18 cellular contexts compared by ENCODE assay signal in the genomic region with DNA sequence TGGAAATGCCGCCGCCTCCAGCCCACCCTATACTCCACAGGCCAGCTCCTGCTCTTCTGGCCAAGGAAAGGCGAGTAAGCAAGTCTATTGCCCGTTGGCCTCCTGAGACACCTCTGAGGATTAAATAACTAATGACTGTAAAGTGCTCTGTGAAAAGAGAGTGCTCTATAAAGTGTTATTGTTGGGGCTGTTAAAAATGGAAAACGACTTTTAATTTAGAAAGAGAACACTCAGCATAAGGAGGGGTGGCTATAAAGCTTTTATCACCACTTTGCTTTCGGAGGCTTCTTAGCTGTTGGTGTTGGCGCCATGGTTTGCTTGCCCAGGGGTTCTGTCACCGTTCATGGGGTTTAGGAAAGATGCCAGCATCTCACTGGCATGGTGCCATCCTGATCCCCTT.
A peak's percentile ranks its signal among the peaks of the same experiment; 100 is the strongest.
DNase-seq lines count a peak whose midpoint lies in the region; ATAC-seq and TF ChIP-seq lines count a peak whose summit lies in the region.
"Had no signal": no experiment of that assay in that cellular context is flagged by ENCODE, and none has a peak within 500 bp of the region (broad histone marks: within the 10 kb centered on the region; RNA-seq: fewer than 3 reads in every experiment).

No MANE protein-coding gene starts in this region.

- TF ChIP-seq CTCF in body of pancreas (IDR thresholded peaks at IDR 0.05) (no peak), mammary epithelial cell (conservative IDR thresholded peaks at IDR 0.05 in 1 of 2, IDR thresholded peaks at IDR 0.05 in 1 of 2; ENCODE audit: extremely low read depth in 1 of 2, insufficient read depth in 1 of 2, low read depth in 1 of 2, low read length in 2 of 2) (no peak)

- H3K27ac ChIP-seq in body of pancreas (no peak overlapping the region), mammary epithelial cell (ENCODE audit: insufficient read depth, low read depth, low read length) (no peak overlapping the region)

- H3K79me2 ChIP-seq in mammary epithelial cell (ENCODE audit: insufficient read depth, low read length) = no peaks in the 10 kb centered on the region

- no peaks in the 10 kb centered on the region for H4K20me1 ChIP-seq in mammary epithelial cell (ENCODE audit: insufficient read depth, low read length)

- H3K4me1 ChIP-seq in body of pancreas = no peaks in the 10 kb centered on the region
- no peaks in the 10 kb centered on the region for H3K4me1 ChIP-seq in mammary epithelial cell (ENCODE audit: insufficient read depth, low read length)
- H3K4me1 ChIP-seq: HAP-1 had no signal

- H3K4me3 ChIP-seq in body of pancreas = no peak overlapping the region
- no peak overlapping the region for H3K4me3 ChIP-seq in mammary epithelial cell (replicated peaks in 1 of 3; ENCODE audit: insufficient read depth in 1 of 3, low read depth in 2 of 3, low read length in 3 of 3)
- H3K4me3 ChIP-seq: HAP-1 had no signal

- intact Hi-C loops in body of pancreas (cut with DNase I) (no loop called here), mammary epithelial cell (cut with micrococcal nuclease) (no loop called here)

- dilution Hi-C loops in mammary epithelial cell (cut with HindIII; ENCODE audit: low sequenced_read_pairs) = loop anchor here (5.0 kb wide), 1 partner anchor 39 kb away; no protein-coding TSS in a partner anchor

- H3K9me3 ChIP-seq in body of pancreas (no peaks in the 10 kb centered on the region), mammary epithelial cell (replicated peaks; ENCODE audit: insufficient read depth, low read length) (no peaks in the 10 kb centered on the region)
- H3K9me3 ChIP-seq: HAP-1 had no signal

- WGBS in body of pancreas, 2 donors = 84 to 87% methylated on average over 8 of the region's 8 CpGs
- 59% methylated on average over 8 of the region's 8 CpGs for WGBS in mammary epithelial cell (ENCODE audit: low coverage, missing lambda C conversion rate)

- no peak for ATAC-seq in body of pancreas
- ATAC-seq: SK-N-SH treated with all-trans-retinoic acid at 6 μM for 48 hours, T-cell had no signal

- TF ChIP-seq POLR2A in body of pancreas (IDR thresholded peaks at IDR 0.05) = no peak

- CTCF ChIA-PET in HEK293T (lab: Yijun Ruan, JAX) = no interaction called here
- CTCF ChIA-PET in mammary epithelial cell (lab: Charles Lee; ENCODE audit: low non-redundant PET) = no interaction called here

- DNase-seq in DMS153 (lab: John Stamatoyannopoulos, UW) (peak; percentile 66), HEK293T (ENCODE audit: extremely low spot score) (peak; percentile 20), NCI-H187 (lab: John Stamatoyannopoulos, UW) (peak; percentile 25 to 47), NCI-H345 treated with DMSO at 0.1 percent for 48 hours (lab: John Stamatoyannopoulos, UW; ENCODE audit: unreplicated experiment) (peak; percentile 9), GF-D8 (lab: John Stamatoyannopoulos, UW) (no peak), body of pancreas (no peak), mammary epithelial cell (no peak)
- DNase-seq: Calu3; CD4-positive, alpha-beta T cell; Karpas-422; NCI-H2081 treated with DMSO at 0.1 percent for 48 hours; NCI-H446; NCI-H774; SHP77; T-cell; T-helper 9 cell had no signal

- H3K27me3 ChIP-seq in body of pancreas (no peaks in the 10 kb centered on the region), mammary epithelial cell (ENCODE audit: insufficient read depth, low read length) (no peaks in the 10 kb centered on the region)

- no TSS peak for BruUV-seq in mammary epithelial cell (replicated peaks; lab: Mats Ljungman, UMichigan)

- H3K36me3 ChIP-seq in body of pancreas (replicated peaks in 1 of 2; ENCODE audit: insufficient read depth in 1 of 2, low read depth in 2 of 2) (no peaks in the 10 kb centered on the region), mammary epithelial cell (ENCODE audit: insufficient read depth, low read length) (no peaks in the 10 kb centered on the region)
- H3K36me3 ChIP-seq: HAP-1 had no signal

- no peak overlapping the region for H3K9ac ChIP-seq in mammary epithelial cell (ENCODE audit: insufficient read depth, low read length)

- no peak overlapping the region for H3K4me2 ChIP-seq in mammary epithelial cell (ENCODE audit: insufficient read depth, low read depth, low read length)

- POLR2A ChIA-PET in HEK293T (lab: Yijun Ruan, JAX) = no interaction called here

- no peak overlapping the region for H2AFZ ChIP-seq in mammary epithelial cell (ENCODE audit: low read depth, low read length)

- in situ Hi-C loops in mammary epithelial cell (cut with MboI; ENCODE audit: low sequenced_read_pairs in 2 of 2) = no loop called here

TF ChIP-seq in HEK293T, 16 proteins besides CTCF, POLR2A, EP300 and RAD21:
- TF ChIP-seq HDGF (IDR thresholded peaks at IDR 0.05; ENCODE audit: borderline replicate concordance) (no peak), CTBP1 (IDR thresholded peaks at IDR 0.05; ENCODE audit: borderline replicate concordance) (peak; percentile 25; the same call in 1 of the 2 replicates)

Comparison
In these comparisons a context has a peak if more than half of its experiments do, and no peak if none do; other contexts are left out.
1. DNase-seq: peak in DMS153 (single experiment), HEK293T (single experiment), NCI-H187 (2 of 2) and NCI-H345 treated with DMSO at 0.1 percent for 48 hours (single experiment); none in GF-D8 (single experiment), body of pancreas (0 of 4) and mammary epithelial cell (single experiment).